Comparison of ENCODE assay signal across 8 cellular contexts in genomic region chr10:103192451-103193106, GRCh38. TPM values are rescaled to one million over a fixed set of nuclear protein-coding genes. Genes with fewer than 3 reads are reported as not detected.
DNase-seq lines count a peak whose midpoint lies in the region; ATAC-seq and TF ChIP-seq lines count a peak whose summit lies in the region.

No MANE protein-coding gene starts in this region.

- H3K36me3 Mint-ChIP-seq in activated naive CD4-positive, alpha-beta T cell treated with anti-CD3 and anti-CD28 coated beads for 36 hours (ENCODE audit: low read depth) = peaks cover 9% of the 10 kb centered on the region

- H3K27me3 Mint-ChIP-seq in activated naive CD4-positive, alpha-beta T cell treated with anti-CD3 and anti-CD28 coated beads for 36 hours (ENCODE audit: low read depth) = no peaks in the 10 kb centered on the region

- peak; percentile 55 for ATAC-seq in GM21390 (IDR thresholded peaks at IDR 0.05; ENCODE audit: unreplicated experiment)
- ATAC-seq in gastroesophageal sphincter = peak; percentile 61

- TF ChIP-seq POLR2A in gastroesophageal sphincter (IDR thresholded peaks at IDR 0.05) (peak in 1 of 2 donors; percentile 40), suprapubic skin (IDR thresholded peaks at IDR 0.05) (peak in 1 of 2 donors; percentile 61)

- H3K4me3 Mint-ChIP-seq in activated naive CD4-positive, alpha-beta T cell treated with anti-CD3 and anti-CD28 coated beads for 36 hours = peak overlapping the region; percentile 87

- TF ChIP-seq CTCF in gastroesophageal sphincter (IDR thresholded peaks at IDR 0.05) (peak in 1 of 4 experiments; percentile 18), neutrophil (IDR thresholded peaks at IDR 0.05) (peak; percentile 33), suprapubic skin (IDR thresholded peaks at IDR 0.05) (no peak)

- intact Hi-C loops in activated naive CD4-positive, alpha-beta T cell treated with anti-CD3 and anti-CD28 coated beads for 36 hours (cut with micrococcal nuclease) = loop anchor here (1.0 to 10.0 kb wide), 10 partner anchors 49 to 930 kb away; partner anchors contain the start of genes ATP5MK, BORCS7, CNNM2 and PCGF6

- H3K4me1 Mint-ChIP-seq in activated naive CD4-positive, alpha-beta T cell treated with anti-CD3 and anti-CD28 coated beads for 36 hours (ENCODE audit: low read depth) = peaks cover 39% of the 10 kb centered on the region

- H3K4me1 ChIP-seq in gastroesophageal sphincter (peaks cover 0 to 71% (median 16%) of the 10 kb centered on the region in 3 donors), neutrophil (ENCODE audit: control insufficient read depth in 1 of 2, insufficient read depth in 1 of 2, low read depth in 1 of 2, low read length in 1 of 2) (peaks cover 72 to 78% of the 10 kb centered on the region in 2 experiments), suprapubic skin (peaks cover 53% of the 10 kb centered on the region)

- peak overlapping the region; percentile 96 for H3K27ac Mint-ChIP-seq in activated naive CD4-positive, alpha-beta T cell treated with anti-CD3 and anti-CD28 coated beads for 36 hours

- H3K9me3 ChIP-seq in gastroesophageal sphincter (no peaks in the 10 kb centered on the region), neutrophil (no peaks in the 10 kb centered on the region), suprapubic skin (no peaks in the 10 kb centered on the region)

- TF ChIP-seq EP300 in gastroesophageal sphincter (IDR thresholded peaks at IDR 0.05) (no peak), suprapubic skin (IDR thresholded peaks at IDR 0.05) (no peak)

- H3K9me3 Mint-ChIP-seq in activated naive CD4-positive, alpha-beta T cell treated with anti-CD3 and anti-CD28 coated beads for 36 hours = no peaks in the 10 kb centered on the region

- CTCF ChIA-PET in activated naive CD4-positive, alpha-beta T cell treated with anti-CD3 and anti-CD28 coated beads for 36 hours (lab: Charles Lee) = interaction anchor here (1.2 to 3.3 kb wide), 3 partner anchors 33 to 274 kb away, joined by 5 to 12 read pairs (median 5); partner anchors contain the start of gene CNNM2

- H3K27me3 ChIP-seq in gastroesophageal sphincter = no peaks in the 10 kb centered on the region
- no peaks in the 10 kb centered on the region for H3K27me3 ChIP-seq in neutrophil
- no peaks in the 10 kb centered on the region for H3K27me3 ChIP-seq in suprapubic skin

- H3K36me3 ChIP-seq in gastroesophageal sphincter = no peaks in the 10 kb centered on the region
- H3K36me3 ChIP-seq in neutrophil = peaks cover 4% of the 10 kb centered on the region
- H3K36me3 ChIP-seq in suprapubic skin = no peaks in the 10 kb centered on the region

- WGBS in gastroesophageal sphincter (ENCODE audit: low coverage in 1 of 2), 2 donors = 0% methylated on average over 3 of the region's 62 CpGs; no CpG with 5 or more reads in 1 of the 2 donors
- WGBS in suprapubic skin = 0% methylated on average over 41 of the region's 62 CpGs

- H3K27ac ChIP-seq in gastroesophageal sphincter = peak overlapping the region; percentile 94 to 98 (median 98)
- H3K27ac ChIP-seq in neutrophil = peak overlapping the region; percentile 100
- peak overlapping the region; percentile 99 for H3K27ac ChIP-seq in suprapubic skin

- peak overlapping the region; percentile 97 to 100 for H3K4me3 ChIP-seq in gastroesophageal sphincter
- peak overlapping the region; percentile 83 to 89 for H3K4me3 ChIP-seq in neutrophil (ENCODE audit: low read depth in 1 of 2, low read length in 1 of 2)
- peak overlapping the region; percentile 100 for H3K4me3 ChIP-seq in suprapubic skin

- DNase-seq in DMS53 (lab: John Stamatoyannopoulos, UW) = peak; percentile 89
- peak; percentile 46 for DNase-seq in HuH-7 (ENCODE audit: low spot score)
- peak; percentile 73 for DNase-seq in SIG-M5 treated with dmso at 0.1 percent for 504 hours (lab: John Stamatoyannopoulos, UW; ENCODE audit: unreplicated experiment)
- DNase-seq in activated naive CD4-positive, alpha-beta T cell treated with anti-CD3 and anti-CD28 coated beads for 36 hours = peak; percentile 78
- DNase-seq in suprapubic skin (ENCODE audit: low spot score in 2 of 2) = peak; percentile 90 to 92

RNA-seq across cellular contexts. Expression of gene NT5C2, which starts 0.5 kb away (rescaled TPM):
- total RNA-seq in activated naive CD4-positive, alpha-beta T cell treated with anti-CD3 and anti-CD28 coated beads for 36 hours = 10 to 100 TPM; 39.3 to 44.3 TPM
- 10 to 100 TPM; 63.4 to 71.9 (median 71.1) TPM for total RNA-seq in gastroesophageal sphincter
- total RNA-seq in suprapubic skin = 10 to 100 TPM; 28.4 to 51.5 (median 33.2) TPM

RNA-seq across cellular contexts. Expression of gene RPEL1, which starts 53.1 kb away (rescaled TPM):
- under 1 TPM in 1 of 2 experiments, not detected in 1; 0.17 TPM for total RNA-seq in activated naive CD4-positive, alpha-beta T cell treated with anti-CD3 and anti-CD28 coated beads for 36 hours
- total RNA-seq in gastroesophageal sphincter (not detected), suprapubic skin (not detected)

Comparison
In these comparisons a context has a peak if more than half of its experiments do, and no peak if none do; other contexts are left out.
1. Peak in every context shown above with its lines: DNase-seq, ATAC-seq, H3K4me3 ChIP-seq and H3K27ac ChIP-seq.